In genomic region chr9:69820955-69821788, GRCh38 we compare ENCODE assay signal across 11 cellular contexts. TPM values are rescaled to one million over a fixed set of nuclear protein-coding genes. Genes with fewer than 3 reads are reported as not detected.
DNase-seq lines count a peak whose midpoint lies in the region; ATAC-seq, FAIRE-seq and TF ChIP-seq lines count a peak whose summit lies in the region.
"Had no signal": no experiment of that assay in that cellular context is flagged by ENCODE, and none has a peak within 500 bp of the region (broad histone marks: within the 10 kb centered on the region; RNA-seq: fewer than 3 reads in every experiment).

No MANE protein-coding gene starts in this region.

- POLR2A ChIA-PET in activated CD8-positive, alpha-beta T cell treated with anti-CD3 and anti-CD28 coated beads for 36 hours (lab: Charles Lee): interaction anchor here (0.8 to 0.9 kb wide), 2 partner anchors 9 to 73 kb away, joined by 3 read pairs; no protein-coding TSS in a partner anchor

- no peak for TF ChIP-seq CTCF in activated CD8-positive, alpha-beta T cell treated with anti-CD3 and anti-CD28 coated beads for 36 hours (IDR thresholded peaks at IDR 0.05)
- TF ChIP-seq CTCF in glutamatergic neuron (IDR thresholded peaks at IDR 0.05; ENCODE audit: partially characterized antibody, unreplicated experiment) (no peak), progenitor cell of endocrine pancreas (IDR thresholded peaks at IDR 0.05; ENCODE audit: unreplicated experiment) (no peak), gastroesophageal sphincter (IDR thresholded peaks at IDR 0.05) (no peak)

- peaks cover 37% of the 10 kb centered on the region for H3K27me3 ChIP-seq in gastroesophageal sphincter
- H3K27me3 ChIP-seq: SJCRH30 had no signal

- CTCF ChIA-PET in activated CD8-positive, alpha-beta T cell treated with anti-CD3 and anti-CD28 coated beads for 36 hours (lab: Charles Lee): interaction anchor here (1.6 to 2.4 kb wide), 3 partner anchors 12 to 98 kb away, joined by 4 to 7 read pairs (median 7); no protein-coding TSS in a partner anchor

- peaks cover 6% of the 10 kb centered on the region for H3K9me3 Mint-ChIP-seq in activated CD8-positive, alpha-beta T cell treated with anti-CD3 and anti-CD28 coated beads for 36 hours
- no peaks in the 10 kb centered on the region for H3K9me3 Mint-ChIP-seq in glutamatergic neuron (ENCODE audit: unreplicated experiment)
- no peaks in the 10 kb centered on the region for H3K9me3 Mint-ChIP-seq in progenitor cell of endocrine pancreas (ENCODE audit: low read depth)

- TF ChIP-seq EP300 in gastroesophageal sphincter (IDR thresholded peaks at IDR 0.05): no peak

- no peak for FAIRE-seq in H54 (lab: Jason Lieb, UNC)

- no peaks in the 10 kb centered on the region for H3K9me3 ChIP-seq in gastroesophageal sphincter
- H3K9me3 ChIP-seq: SJCRH30 had no signal

- peaks cover 35% of the 10 kb centered on the region for H3K4me1 Mint-ChIP-seq in activated CD8-positive, alpha-beta T cell treated with anti-CD3 and anti-CD28 coated beads for 36 hours (ENCODE audit: low read depth)
- H3K4me1 Mint-ChIP-seq in glutamatergic neuron (ENCODE audit: low read depth, unreplicated experiment) (no peaks in the 10 kb centered on the region), progenitor cell of endocrine pancreas (ENCODE audit: low read depth) (peaks cover 3% of the 10 kb centered on the region)

- peaks cover 18% of the 10 kb centered on the region for H3K27me3 Mint-ChIP-seq in activated CD8-positive, alpha-beta T cell treated with anti-CD3 and anti-CD28 coated beads for 36 hours
- no peaks in the 10 kb centered on the region for H3K27me3 Mint-ChIP-seq in glutamatergic neuron (ENCODE audit: unreplicated experiment)
- H3K27me3 Mint-ChIP-seq in progenitor cell of endocrine pancreas: peaks cover 37% of the 10 kb centered on the region

- H3K36me3 ChIP-seq in gastroesophageal sphincter: no peaks in the 10 kb centered on the region
- H3K36me3 ChIP-seq: SJCRH30 had no signal

- H3K4me3 Mint-ChIP-seq in activated CD8-positive, alpha-beta T cell treated with anti-CD3 and anti-CD28 coated beads for 36 hours: peak overlapping the region; percentile 71
- H3K4me3 Mint-ChIP-seq in glutamatergic neuron (ENCODE audit: unreplicated experiment) (peak overlapping the region; percentile 89), progenitor cell of endocrine pancreas (ENCODE audit: low read depth) (peak overlapping the region; percentile 78)

- DNase-seq in H54 (ENCODE audit: insufficient read length, low spot score): peak; percentile 22
- no peak for DNase-seq in activated CD8-positive, alpha-beta T cell treated with anti-CD3 and anti-CD28 coated beads for 36 hours
- DNase-seq in glutamatergic neuron: no peak
- no peak for DNase-seq in progenitor cell of endocrine pancreas (ENCODE audit: low spot score, unreplicated experiment)
- DNase-seq: NCI-H446, SJCRH30 had no signal

- ATAC-seq in activated CD8-positive, alpha-beta T cell treated with anti-CD3 and anti-CD28 coated beads for 36 hours: no peak
- ATAC-seq in gastroesophageal sphincter (no peak), HG03039 (IDR thresholded peaks at IDR 0.05; ENCODE audit: unreplicated experiment) (no peak), GM18909 (IDR thresholded peaks at IDR 0.05; ENCODE audit: poor library complexity, unreplicated experiment) (no peak)

- intact Hi-C loops in activated CD8-positive, alpha-beta T cell treated with anti-CD3 and anti-CD28 coated beads for 36 hours (cut with micrococcal nuclease): no loop called here

- no peak overlapping the region for H3K27ac Mint-ChIP-seq in activated CD8-positive, alpha-beta T cell treated with anti-CD3 and anti-CD28 coated beads for 36 hours
- H3K27ac Mint-ChIP-seq in glutamatergic neuron (ENCODE audit: unreplicated experiment) (no peak overlapping the region), progenitor cell of endocrine pancreas (no peak overlapping the region)

- H3K27ac ChIP-seq in gastroesophageal sphincter: no peak overlapping the region
- H3K27ac ChIP-seq: SJCRH30 had no signal

- peaks cover 0 to 8% (median 0%) of the 10 kb centered on the region in 3 donors for H3K4me1 ChIP-seq in gastroesophageal sphincter
- H3K4me1 ChIP-seq: SJCRH30 had no signal

- no peaks in the 10 kb centered on the region for H3K36me3 Mint-ChIP-seq in activated CD8-positive, alpha-beta T cell treated with anti-CD3 and anti-CD28 coated beads for 36 hours (ENCODE audit: low read depth)
- H3K36me3 Mint-ChIP-seq in glutamatergic neuron (ENCODE audit: unreplicated experiment) (no peaks in the 10 kb centered on the region), progenitor cell of endocrine pancreas (ENCODE audit: insufficient read depth) (no peaks in the 10 kb centered on the region)

- WGBS in gastroesophageal sphincter (ENCODE audit: low coverage in 1 of 2), 2 donors: 22 to 44% methylated on average over 4 to 8 of the region's 15 CpGs

- TF ChIP-seq POLR2A in H54 (IDR thresholded peaks at IDR 0.05; ENCODE audit: low read depth, low read length) (no peak), gastroesophageal sphincter (IDR thresholded peaks at IDR 0.05) (no peak)

- H3K4me3 ChIP-seq in gastroesophageal sphincter: peak overlapping the region in 1 of 2 donors; percentile 11
- H3K4me3 ChIP-seq: lung, SJCRH30 had no signal

RNA-seq across cellular contexts. Expression of gene CFAP95, which starts 0.6 kb away (rescaled TPM):
- total RNA-seq in activated CD8-positive, alpha-beta T cell treated with anti-CD3 and anti-CD28 coated beads for 36 hours: not detected
- total RNA-seq in glutamatergic neuron (ENCODE audit: unreplicated experiment) (not detected), progenitor cell of endocrine pancreas (1.0 and 2.0 TPM in 2 replicates), gastroesophageal sphincter (not detected)
- total RNA-seq: M059J, SJCRH30 had no signal
